Comparison of ENCODE assay signal across 25 cellular contexts in genomic region chr2:83435989-83436388, GRCh38.
DNase-seq lines count a peak whose midpoint lies in the region; ATAC-seq, FAIRE-seq and TF ChIP-seq lines count a peak whose summit lies in the region.
"Had no signal": no experiment of that assay in that cellular context is flagged by ENCODE, and none has a peak within 500 bp of the region (broad histone marks: within the 10 kb centered on the region; RNA-seq: fewer than 3 reads in every experiment).

No MANE protein-coding gene starts in this region.

- TF ChIP-seq CTCF in HepG2 (CRISPR knock-in tag; IDR thresholded peaks at IDR 0.05) = no peak
- no peak for TF ChIP-seq CTCF in right lobe of liver (IDR thresholded peaks at IDR 0.05)
- no peak for TF ChIP-seq CTCF in K562 (IDR thresholded peaks at IDR 0.05 in 2 of 3, conservative IDR thresholded peaks at IDR 0.05 in 1 of 3; ENCODE audit: insufficient read depth in 2 of 3, low read depth in 1 of 3, low read length in 3 of 3)

- H3K79me2 ChIP-seq in HepG2 (ENCODE audit: insufficient read depth, low read length) (no peaks in the 10 kb centered on the region), K562 (ENCODE audit: control insufficient read depth, insufficient read depth, low read length) (no peaks in the 10 kb centered on the region)

- no peak overlapping the region for H3K27ac Mint-ChIP-seq in T-cell
- H3K27ac Mint-ChIP-seq: CD14-positive monocyte; CD4-positive, alpha-beta memory T cell; CD4-positive, CD25-positive, alpha-beta regulatory T cell; CD8-positive, alpha-beta memory T cell had no signal

- H3K36me3 ChIP-seq in HepG2 (replicated peaks in 1 of 2; ENCODE audit: control insufficient read depth in 1 of 2, insufficient read depth in 2 of 2, low read length in 2 of 2) (no peaks in the 10 kb centered on the region), right lobe of liver (no peaks in the 10 kb centered on the region), K562 (ENCODE audit: control insufficient read depth, insufficient read depth, low read length) (no peaks in the 10 kb centered on the region)
- H3K36me3 ChIP-seq: BE2C, BLaER1 had no signal

- in situ Hi-C loops in HepG2 (cut with HindIII; ENCODE audit: extremely low pct_ligation_motif_present, low pct_unique_long_range_greater_than_20kb) (no loop called here), K562 (cut with MboI) (no loop called here)

- H3K9ac ChIP-seq in HepG2 (ENCODE audit: insufficient read depth, low read depth, low read length) (no peak overlapping the region), K562 (ENCODE audit: insufficient read depth in 1 of 2, low read depth in 2 of 2, low read length in 2 of 2) (no peak overlapping the region)
- H3K9ac ChIP-seq: BLaER1 had no signal

- H3K9me3 Mint-ChIP-seq in T-cell = peaks cover 0 to 16% (median 9%) of the 10 kb centered on the region in 3 donors

- CTCF ChIA-PET in HepG2 (lab: Yijun Ruan, JAX; ENCODE audit: low intra/inter-chr PET ratio, low total read pairs) (no interaction called here), K562 (lab: Yijun Ruan, JAX; ENCODE audit: low intra/inter-chr PET ratio) (no interaction called here), T-cell (lab: Charles Lee) (no interaction called here)

- no peaks in the 10 kb centered on the region for H3K27me3 ChIP-seq in HepG2 (ENCODE audit: control insufficient read depth in 1 of 2, insufficient read depth in 2 of 2, low read length in 2 of 2)
- H3K27me3 ChIP-seq in right lobe of liver = no peaks in the 10 kb centered on the region
- no peaks in the 10 kb centered on the region for H3K27me3 ChIP-seq in K562 (ENCODE audit: control insufficient read depth in 2 of 2, insufficient read depth in 2 of 2, low read length in 2 of 2)
- H3K27me3 ChIP-seq: BE2C, BLaER1 had no signal

- FAIRE-seq in HepG2 (lab: Jason Lieb, UNC) = no peak
- no peak for FAIRE-seq in K562 (lab: Jason Lieb, UNC)
- FAIRE-seq: GM12878, GM12892, GM18507 had no signal

- no peak for TF ChIP-seq POLR2A in HepG2 (IDR thresholded peaks at IDR 0.05; ENCODE audit: insufficient read depth in 1 of 2, low read depth in 2 of 2, low read length in 2 of 2)
- no peak for TF ChIP-seq POLR2A in right lobe of liver (IDR thresholded peaks at IDR 0.05)
- no peak for TF ChIP-seq POLR2A in K562 (conservative IDR thresholded peaks at IDR 0.05)

- H3K27me3 Mint-ChIP-seq in T-cell = no peaks in the 10 kb centered on the region
- H3K27me3 Mint-ChIP-seq: CD4-positive, alpha-beta memory T cell; CD4-positive, CD25-positive, alpha-beta regulatory T cell; CD8-positive, alpha-beta memory T cell had no signal

- no peaks in the 10 kb centered on the region for H3K36me3 Mint-ChIP-seq in T-cell
- H3K36me3 Mint-ChIP-seq: CD14-positive monocyte; CD4-positive, alpha-beta memory T cell; CD4-positive, CD25-positive, alpha-beta regulatory T cell; CD8-positive, alpha-beta memory T cell had no signal

- no TSS peak for BruUV-seq in HepG2 (replicated peaks; lab: Mats Ljungman, UMichigan)
- no TSS peak for BruUV-seq in K562 (replicated peaks; lab: Mats Ljungman, UMichigan)

- H3K4me2 ChIP-seq in HepG2 (ENCODE audit: low read depth, low read length) (no peak overlapping the region), K562 (ENCODE audit: insufficient read depth, low read length) (no peak overlapping the region)
- H3K4me2 ChIP-seq: BLaER1 had no signal

- H3K4me1 Mint-ChIP-seq in T-cell = no peaks in the 10 kb centered on the region
- H3K4me1 Mint-ChIP-seq: CD14-positive monocyte; CD4-positive, alpha-beta memory T cell; CD4-positive, CD25-positive, alpha-beta regulatory T cell; CD8-positive, alpha-beta memory T cell had no signal

- H3K4me1 ChIP-seq in HepG2 (ENCODE audit: insufficient read depth, low read length) = no peaks in the 10 kb centered on the region
- no peaks in the 10 kb centered on the region for H3K4me1 ChIP-seq in right lobe of liver
- no peaks in the 10 kb centered on the region for H3K4me1 ChIP-seq in K562 (replicated peaks in 1 of 2; ENCODE audit: control insufficient read depth in 2 of 2, insufficient read depth in 2 of 2, low read length in 2 of 2)
- H3K4me1 ChIP-seq: BE2C, BLaER1 had no signal

- no peak overlapping the region for H3K4me3 Mint-ChIP-seq in T-cell
- H3K4me3 Mint-ChIP-seq: CD14-positive monocyte; CD4-positive, alpha-beta memory T cell; CD4-positive, CD25-positive, alpha-beta regulatory T cell; CD8-positive, alpha-beta memory T cell had no signal

- POLR2A ChIA-PET in HepG2 (lab: Yijun Ruan, JAX) = no interaction called here
- POLR2A ChIA-PET in K562 (lab: Yijun Ruan, JAX) = no interaction called here
- POLR2A ChIA-PET in T-cell (lab: Charles Lee) = no interaction called here

- H2AFZ ChIP-seq in HepG2 (ENCODE audit: low read length) (no peak overlapping the region), K562 (ENCODE audit: low read depth, low read length) (no peak overlapping the region)

- no peak for TF ChIP-seq RAD21 in HepG2 (CRISPR knock-in tag; IDR thresholded peaks at IDR 0.05)
- TF ChIP-seq RAD21 in K562 (CRISPR knock-in tag; conservative IDR thresholded peaks at IDR 0.05 in 1 of 2, IDR thresholded peaks at IDR 0.05 in 1 of 2) = no peak

- H3K4me3 ChIP-seq in HepG2 (replicated peaks in 1 of 3; ENCODE audit: insufficient read depth in 1 of 3, low read depth in 2 of 3, low read length in 3 of 3) = no peak overlapping the region
- no peak overlapping the region for H3K4me3 ChIP-seq in right lobe of liver
- H3K4me3 ChIP-seq in K562 = no peak overlapping the region
- H3K4me3 ChIP-seq: BLaER1, GM12878 had no signal

- H3K27ac ChIP-seq in HepG2 (ENCODE audit: extremely low read length, insufficient read depth, low read length) (no peak overlapping the region), right lobe of liver (no peak overlapping the region), K562 (ENCODE audit: extremely low read depth, low read depth, low read length) (no peak overlapping the region)
- H3K27ac ChIP-seq: 22Rv1, BLaER1 had no signal

- intact Hi-C loops in HepG2 (cut with micrococcal nuclease; ENCODE audit: unreplicated experiment) (no loop called here), right lobe of liver (cut with DNase I) (no loop called here), K562 (cut with micrococcal nuclease) (no loop called here)

- H3K9me3 ChIP-seq in HepG2 (ENCODE audit: low read length) (peaks cover 99% of the 10 kb centered on the region), right lobe of liver (no peaks in the 10 kb centered on the region), K562 (replicated peaks; ENCODE audit: control insufficient read depth, insufficient read depth, low read depth, low read length) (no peaks in the 10 kb centered on the region)
- H3K9me3 ChIP-seq: BE2C, BLaER1 had no signal

- 9% methylated on average over 2 of the region's 2 CpGs for WGBS in HepG2 (ENCODE audit: low lambda C conversion rate)
- 70% methylated on average over 2 of the region's 2 CpGs for WGBS in right lobe of liver (ENCODE audit: insufficient coverage, low coverage, low lambda C conversion rate, missing lambda C conversion rate)
- 5% methylated on average over 2 of the region's 2 CpGs for WGBS in K562 (ENCODE audit: insufficient coverage, low coverage, missing lambda C conversion rate)

- DNase-seq in HepG2 (ENCODE audit: low spot score) = no peak
- no peak for DNase-seq in right lobe of liver
- no peak for DNase-seq in K562 (ENCODE audit: extremely low read depth in 1 of 4, low spot score in 3 of 4)
- DNase-seq in T-cell = no peak
- DNase-seq in RKO (ENCODE audit: low spot score) = no peak
- DNase-seq: ACHN; BE2C; C1 segment of cervical spinal cord; CD4-positive, alpha-beta memory T cell; CD4-positive, CD25-positive, alpha-beta regulatory T cell; CD8-positive, alpha-beta memory T cell; COR-L47; DMS 273 treated with DMSO at 0.1 percent for 48 hours; DMS153; DMS53; DMS79; DND-41; EL; GDM1 had no signal

- H4K20me1 ChIP-seq in HepG2 (ENCODE audit: insufficient read depth, low read length) (no peaks in the 10 kb centered on the region), K562 (replicated peaks; ENCODE audit: control insufficient read depth, insufficient read depth, low read length) (no peaks in the 10 kb centered on the region)
- H4K20me1 ChIP-seq: BLaER1 had no signal

- ATAC-seq in HepG2 (no peak), right lobe of liver (no peak), K562 (no peak), T-cell (replicated peaks in 1 of 4) (no peak)
- ATAC-seq: GM12878 had no signal

- TF ChIP-seq EP300 in HepG2 (IDR thresholded peaks at IDR 0.05; ENCODE audit: low read depth in 2 of 2, low read length in 2 of 2) (no peak), HepG2 (CRISPR knock-in tag; IDR thresholded peaks at IDR 0.05; ENCODE audit: borderline replicate concordance) (no peak), K562 (IDR thresholded peaks at IDR 0.05; ENCODE audit: low read length) (no peak)

- H3K9me1 ChIP-seq in K562 (ENCODE audit: control insufficient read depth, insufficient read depth, low read length) = no peaks in the 10 kb centered on the region

TF ChIP-seq in HepG2, 621 proteins besides CTCF, POLR2A, EP300 and RAD21 (continues in another document):
- TF ChIP-seq HMGA1 (CRISPR knock-in tag; conservative IDR thresholded peaks at IDR 0.05) (no peak), MAFK (conservative IDR thresholded peaks at IDR 0.05 in 1 of 2, IDR thresholded peaks at IDR 0.05 in 1 of 2; ENCODE audit: low read length in 2 of 2) (peak; percentile 94 to 98), MAFF (IDR thresholded peaks at IDR 0.05; ENCODE audit: low read depth, low read length) (peak; percentile 97)

TF ChIP-seq in K562, 482 proteins besides CTCF, POLR2A, EP300 and RAD21:
- TF ChIP-seq C11orf30 (IDR thresholded peaks at IDR 0.05; ENCODE audit: low read depth) (peak; percentile 31; the same call in 1 of the 2 replicates), MAFF (IDR thresholded peaks at IDR 0.05; ENCODE audit: low read length) (peak; percentile 78), MAFK (IDR thresholded peaks at IDR 0.05; ENCODE audit: low read length) (peak; percentile 83), STAT5B (CRISPR knock-in tag; IDR thresholded peaks at IDR 0.05) (no peak), ZNF449 (CRISPR knock-in tag; IDR thresholded peaks at IDR 0.05) (no peak), ZNF316 (IDR thresholded peaks at IDR 0.05) (peak; percentile 36; the same call in 1 of the 2 replicates)

Comparison
In these comparisons a context has a peak if more than half of its experiments do, and no peak if none do; other contexts are left out.
1. Of the 241 proteins assayed by ChIP-seq in both HepG2 and K562: peak only in HepG2: none; only in K562: none; in both: MAFF and MAFK; in neither: 239.